Comparison of ENCODE assay signal across 8 cellular contexts in the genomic region with DNA sequence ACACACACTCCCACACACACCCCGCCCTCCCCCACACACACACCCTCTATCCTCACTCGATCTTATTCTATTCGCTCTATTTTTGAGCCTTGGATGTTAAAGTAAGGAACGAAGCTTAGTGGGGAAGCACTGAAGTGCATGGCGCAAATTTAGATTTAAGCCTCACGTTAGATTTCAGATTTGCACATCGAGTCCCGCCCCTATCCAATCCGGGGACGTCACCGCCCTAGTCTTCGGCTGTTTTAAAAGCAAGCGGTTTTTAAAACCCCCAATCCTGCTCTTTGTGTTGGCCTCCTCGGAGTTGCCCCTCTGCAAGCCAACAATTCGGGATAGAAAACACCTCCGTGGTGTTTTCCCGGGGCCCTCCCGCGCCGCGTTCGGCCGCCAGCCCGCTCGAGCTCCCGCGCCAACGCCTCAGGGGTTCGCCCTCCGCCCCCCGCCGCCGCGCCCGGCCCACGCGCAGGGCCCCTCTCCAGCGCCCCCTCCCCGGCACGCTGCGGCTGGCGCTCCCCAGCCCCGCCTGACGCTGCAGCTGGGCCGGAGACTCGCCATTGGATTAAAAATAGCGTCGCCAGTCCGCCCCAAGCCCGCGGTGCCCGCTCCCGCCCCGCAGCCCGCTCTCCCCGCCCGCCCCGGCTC. TPM values are rescaled to one million over a fixed set of nuclear protein-coding genes. Genes with fewer than 3 reads are reported as not detected.
DNase-seq lines count a peak whose midpoint lies in the region; ATAC-seq and TF ChIP-seq lines count a peak whose summit lies in the region.

A gene with protein sequence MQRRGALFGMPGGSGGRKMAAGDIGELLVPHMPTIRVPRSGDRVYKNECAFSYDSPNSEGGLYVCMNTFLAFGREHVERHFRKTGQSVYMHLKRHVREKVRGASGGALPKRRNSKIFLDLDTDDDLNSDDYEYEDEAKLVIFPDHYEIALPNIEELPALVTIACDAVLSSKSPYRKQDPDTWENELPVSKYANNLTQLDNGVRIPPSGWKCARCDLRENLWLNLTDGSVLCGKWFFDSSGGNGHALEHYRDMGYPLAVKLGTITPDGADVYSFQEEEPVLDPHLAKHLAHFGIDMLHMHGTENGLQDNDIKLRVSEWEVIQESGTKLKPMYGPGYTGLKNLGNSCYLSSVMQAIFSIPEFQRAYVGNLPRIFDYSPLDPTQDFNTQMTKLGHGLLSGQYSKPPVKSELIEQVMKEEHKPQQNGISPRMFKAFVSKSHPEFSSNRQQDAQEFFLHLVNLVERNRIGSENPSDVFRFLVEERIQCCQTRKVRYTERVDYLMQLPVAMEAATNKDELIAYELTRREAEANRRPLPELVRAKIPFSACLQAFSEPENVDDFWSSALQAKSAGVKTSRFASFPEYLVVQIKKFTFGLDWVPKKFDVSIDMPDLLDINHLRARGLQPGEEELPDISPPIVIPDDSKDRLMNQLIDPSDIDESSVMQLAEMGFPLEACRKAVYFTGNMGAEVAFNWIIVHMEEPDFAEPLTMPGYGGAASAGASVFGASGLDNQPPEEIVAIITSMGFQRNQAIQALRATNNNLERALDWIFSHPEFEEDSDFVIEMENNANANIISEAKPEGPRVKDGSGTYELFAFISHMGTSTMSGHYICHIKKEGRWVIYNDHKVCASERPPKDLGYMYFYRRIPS (plus strand): TSS at position 574 of the 639 bp plus-strand sequence. CDS start 186 bp downstream, outside the sequence.

- peak; percentile 64 for ATAC-seq in GM21619 (IDR thresholded peaks at IDR 0.05; ENCODE audit: unreplicated experiment)

- no peak for TF ChIP-seq CTCF in foreskin fibroblast (IDR thresholded peaks at IDR 0.05; ENCODE audit: low read depth, low read length)
- no peak for TF ChIP-seq CTCF in neural crest cell (conservative IDR thresholded peaks at IDR 0.05)
- no peak for TF ChIP-seq CTCF in subcutaneous adipose tissue (IDR thresholded peaks at IDR 0.05; ENCODE audit: low read depth)

- H3K4me3 Mint-ChIP-seq in IgD-negative memory B cell (peak within 1 kb of the TSS; percentile 91 to 99 (median 98)), neural crest cell (peak within 1 kb of the TSS; percentile 97)

- DNase-seq in ELF-1 (ENCODE audit: low read depth, low spot score) (peak; percentile 74), RPMI7951 (ENCODE audit: low read depth) (peak; percentile 87), activated gamma-delta T cell treated with Interleukin-2 at 50 U/mL for 16 hours (peak; percentile 46), foreskin fibroblast (peak; percentile 77 to 91), neural crest cell (ENCODE audit: low read depth, low spot score) (peak; percentile 71)

- H3K27ac Mint-ChIP-seq in IgD-negative memory B cell (peak within 1 kb of the TSS; percentile 86 to 93 (median 87)), neural crest cell (ENCODE audit: unreplicated experiment) (peak within 1 kb of the TSS; percentile 91)

- H3K36me3 Mint-ChIP-seq in IgD-negative memory B cell = peaks cover 2% of the 10 kb centered on the region
- H3K36me3 Mint-ChIP-seq in neural crest cell (ENCODE audit: low read depth) = peaks cover 7% of the 10 kb centered on the region

- peak within 1 kb of the TSS; percentile 74 to 86 for H3K4me3 ChIP-seq in foreskin fibroblast (ENCODE audit: low read depth in 1 of 2, low read length in 2 of 2)

- H3K27me3 Mint-ChIP-seq in IgD-negative memory B cell (no peaks in the 10 kb centered on the region), neural crest cell (ENCODE audit: low read depth) (no peaks in the 10 kb centered on the region)

- H3K9me3 Mint-ChIP-seq in IgD-negative memory B cell (no peaks in the 10 kb centered on the region), neural crest cell (no peaks in the 10 kb centered on the region)

- H3K4me1 Mint-ChIP-seq in IgD-negative memory B cell (peaks cover 17 to 29% (median 24%) of the 10 kb centered on the region in 3 donors), neural crest cell (peaks cover 37% of the 10 kb centered on the region)

RNA-seq across cellular contexts. Expression of the gene that starts here (rescaled TPM):
- 4.5 TPM for polyA plus RNA-seq in IgD-negative memory B cell
- total RNA-seq in RPMI7951 (2014; rRNA removed; shearing (Covaris generic)) = 13.8 and 16.2 TPM in 2 replicates
- total RNA-seq in neural crest cell (25.2 and 26.7 TPM in 2 replicates), subcutaneous adipose tissue (10 to 100 TPM in 3 of 4 donors, 1 to 10 TPM in 1; 9.9 to 59.0 (median 15.5) TPM)

Comparison
In these comparisons a context has a peak if more than half of its experiments do, and no peak if none do; other contexts are left out.
1. Peak in every context shown above with its lines: DNase-seq, ATAC-seq and H3K4me3 ChIP-seq.